In the genomic region with DNA sequence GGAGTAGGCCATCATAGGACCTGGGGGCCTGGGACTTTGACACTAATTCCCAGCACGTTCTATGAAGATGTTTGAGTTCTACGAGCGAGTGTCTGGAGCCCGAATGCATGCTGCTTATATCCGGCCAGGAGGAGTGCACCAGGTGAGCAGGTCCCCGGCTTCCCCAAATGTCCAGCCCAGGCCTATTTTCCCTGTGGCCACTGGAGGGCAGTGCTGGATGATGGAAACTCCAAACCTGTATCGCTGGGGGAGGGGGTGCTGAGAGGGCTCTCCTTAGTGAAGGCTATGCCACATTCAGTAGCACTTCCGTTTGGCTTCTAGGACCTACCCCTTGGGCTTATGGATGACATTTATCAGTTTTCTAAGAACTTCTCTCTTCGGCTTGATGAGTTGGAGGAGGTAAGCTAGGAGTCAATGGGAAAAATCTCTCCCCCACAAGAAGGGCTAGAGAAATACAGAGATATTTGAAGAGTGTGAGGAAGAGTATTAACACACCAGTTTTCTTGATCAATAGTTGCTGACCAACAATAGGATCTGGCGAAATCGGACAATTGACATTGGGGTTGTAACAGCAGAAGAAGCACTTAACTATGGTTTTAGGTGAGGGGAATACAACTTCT, we compare ENCODE assay signal across 8 cellular contexts.
DNase-seq lines count a peak whose midpoint lies in the region; ATAC-seq, FAIRE-seq and TF ChIP-seq lines count a peak whose summit lies in the region.

No MANE protein-coding gene starts in this region.

- H3K36me3 Mint-ChIP-seq in activated naive CD4-positive, alpha-beta T cell treated with anti-CD3 and anti-CD28 coated beads, Interleukin-2, amount 10 ng/mL, durations not matched to agents 7 days and 5 days: peaks cover 80% of the 10 kb centered on the region

- no peak for TF ChIP-seq POLR2A in NB4 (IDR thresholded peaks at IDR 0.05; ENCODE audit: extremely low read depth, insufficient read length)
- TF ChIP-seq POLR2A in GM18505 (IDR thresholded peaks at IDR 0.05; ENCODE audit: borderline replicate concordance, extremely low read depth, insufficient read depth, insufficient read length): no peak

- H3K4me3 Mint-ChIP-seq in activated naive CD4-positive, alpha-beta T cell treated with anti-CD3 and anti-CD28 coated beads, Interleukin-2, amount 10 ng/mL, durations not matched to agents 7 days and 5 days: no peak overlapping the region

- no peak for ATAC-seq in GM18505 (IDR thresholded peaks at IDR 0.05; ENCODE audit: unreplicated experiment)

- CTCF ChIA-PET in activated naive CD4-positive, alpha-beta T cell treated with anti-CD3 and anti-CD28 coated beads, Interleukin-2, amount 10 ng/mL, durations not matched to agents 7 days and 5 days (lab: Charles Lee): interaction anchor here (0.8 to 6.1 kb wide), 9 partner anchors 7 to 165 kb away, joined by 4 to 94 read pairs (median 7); a partner anchor contains a TSS

- peaks cover 47% of the 10 kb centered on the region for H3K4me1 Mint-ChIP-seq in activated naive CD4-positive, alpha-beta T cell treated with anti-CD3 and anti-CD28 coated beads, Interleukin-2, amount 10 ng/mL, durations not matched to agents 7 days and 5 days

- no peaks in the 10 kb centered on the region for H3K27me3 Mint-ChIP-seq in activated naive CD4-positive, alpha-beta T cell treated with anti-CD3 and anti-CD28 coated beads, Interleukin-2, amount 10 ng/mL, durations not matched to agents 7 days and 5 days

- TF ChIP-seq CTCF in AG09319 (IDR thresholded peaks at IDR 0.05; ENCODE audit: low read depth, low read length) (peak; percentile 93), NB4 (IDR thresholded peaks at IDR 0.05; ENCODE audit: low read depth, low read length) (peak; percentile 81)

- intact Hi-C loops in head of caudate nucleus (cut with DNase I) (no loop called here), posterior cingulate gyrus (cut with DNase I) (no loop called here)

- FAIRE-seq in GM19239 (lab: Jason Lieb, UNC): peak; percentile 83

- no peaks in the 10 kb centered on the region for H3K9me3 Mint-ChIP-seq in activated naive CD4-positive, alpha-beta T cell treated with anti-CD3 and anti-CD28 coated beads, Interleukin-2, amount 10 ng/mL, durations not matched to agents 7 days and 5 days

- H3K27ac Mint-ChIP-seq in activated naive CD4-positive, alpha-beta T cell treated with anti-CD3 and anti-CD28 coated beads, Interleukin-2, amount 10 ng/mL, durations not matched to agents 7 days and 5 days: peak overlapping the region; percentile 82

- H3K4me3 ChIP-seq in NB4 (ENCODE audit: low read depth, low read length): no peak overlapping the region

- DNase-seq in AG09319 (ENCODE audit: extremely low read depth, low read depth): no peak
- DNase-seq in GM19239 (ENCODE audit: insufficient read length, low spot score): peak; percentile 69
- DNase-seq in NB4 (ENCODE audit: low read depth): peak; percentile 84
- DNase-seq in SKM-1 (lab: John Stamatoyannopoulos, UW; ENCODE audit: unreplicated experiment): peak; percentile 83
- DNase-seq in activated naive CD4-positive, alpha-beta T cell treated with anti-CD3 and anti-CD28 coated beads, Interleukin-2, amount 10 ng/mL, durations not matched to agents 7 days and 5 days: peak; percentile 83
- peak in 41 of 42 donors; percentile 56 to 89 (median 75) for DNase-seq in head of caudate nucleus
- peak in 9 of 10 donors; percentile 51 to 95 (median 76) for DNase-seq in posterior cingulate gyrus
